1 cellular context compared by ENCODE assay signal in genomic region chr19:47778089-47778953, GRCh38.
TF ChIP-seq lines count a peak whose summit lies in the region.

Gene SELENOW, plus strand, starts transcription at chr19:47778703. Its CDS starts 83 bp downstream, at chr19:47778786.

TF ChIP-seq in GM12878, 131 proteins besides CTCF, POLR2A, EP300 and RAD21 (continued from another document):
- TF ChIP-seq POU2F2 (IDR thresholded peaks at IDR 0.05; ENCODE audit: borderline replicate concordance, low read depth, low read length) (peak; percentile 62; the same call in 2 of the 3 replicates), KLF5 (IDR thresholded peaks at IDR 0.05; ENCODE audit: partially characterized antibody) (peak; percentile 99), LARP7 (IDR thresholded peaks at IDR 0.05) (peak; percentile 67; the same call in 1 of the 2 replicates), JUND (IDR thresholded peaks at IDR 0.05; ENCODE audit: low read depth, low read length) (peak; percentile 99), HSF1 (IDR thresholded peaks at IDR 0.05; ENCODE audit: low read depth, low read length) (no peak), TBL1XR1 (IDR thresholded peaks at IDR 0.05; ENCODE audit: low read depth, low read length) (peak; percentile 38; the same call in 1 of the 2 replicates), CREB1 (IDR thresholded peaks at IDR 0.05; ENCODE audit: low read depth) (peak; percentile 36; the same call in 1 of the 2 replicates), FOS (IDR thresholded peaks at IDR 0.05; ENCODE audit: borderline replicate concordance, extremely low read depth, insufficient read length) (no peak), RELB (IDR thresholded peaks at IDR 0.05; ENCODE audit: low read depth) (peak; percentile 91), EGR1 (IDR thresholded peaks at IDR 0.05; ENCODE audit: borderline replicate concordance in 1 of 2, low read depth in 2 of 2, low read length in 2 of 2) (peak; percentile 9 to 84), HDGF (IDR thresholded peaks at IDR 0.05) (0 out of 2 replicates have a peak, but pooled peaks have one; percentile 26), BCL11A (IDR thresholded peaks at IDR 0.05; ENCODE audit: low read depth, low read length) (no peak), IKZF1 (conservative IDR thresholded peaks at IDR 0.05) (peak; percentile 80), ATF7 (IDR thresholded peaks at IDR 0.05; ENCODE audit: low read depth) (peak; percentile 100), GATAD2B (conservative IDR thresholded peaks at IDR 0.05; ENCODE audit: low read depth) (peak; percentile 84), BRCA1 (IDR thresholded peaks at IDR 0.05; ENCODE audit: low read depth, low read length) (peak; percentile 43; the same call in 1 of the 2 replicates), EZH2 (IDR thresholded peaks at IDR 0.05; ENCODE audit: borderline replicate concordance, control insufficient read depth, low read depth, low read length) (no peak), SUPT20H (IDR thresholded peaks at IDR 0.05; ENCODE audit: borderline replicate concordance, control insufficient read depth, low read depth, low read length) (no peak), RCOR1 (conservative IDR thresholded peaks at IDR 0.05; ENCODE audit: low read depth, low read length) (peak; percentile 57; the same call in 1 of the 2 replicates), MXI1 (IDR thresholded peaks at IDR 0.05; ENCODE audit: low read depth, low read length) (no peak), NR2C2 (IDR thresholded peaks at IDR 0.05; ENCODE audit: borderline replicate concordance, control insufficient read depth, insufficient read length, low read depth) (no peak), NKRF (conservative IDR thresholded peaks at IDR 0.05) (peak; percentile 78), SREBF1 (IDR thresholded peaks at IDR 0.05; ENCODE audit: low read length) (peak; percentile 95), EED (IDR thresholded peaks at IDR 0.05; ENCODE audit: low read depth) (0 out of 2 replicates have a peak, but pooled peaks have one; percentile 23), MAX (IDR thresholded peaks at IDR 0.05; ENCODE audit: low read depth, low read length) (peak; percentile 10), DPF2 (IDR thresholded peaks at IDR 0.05) (peak; percentile 72), PAX5 (IDR thresholded peaks at IDR 0.05; ENCODE audit: borderline replicate concordance, low read depth, low read length) (peak; percentile 98), RFX5 (IDR thresholded peaks at IDR 0.05; ENCODE audit: low read depth, low read length) (peak; percentile 29; the same call in 1 of the 2 replicates), SMAD5 (IDR thresholded peaks at IDR 0.05; ENCODE audit: low read depth) (peak; percentile 56; the same call in 1 of the 2 replicates), MTA2 (IDR thresholded peaks at IDR 0.05; ENCODE audit: low read depth) (peak; percentile 57), BCLAF1 (IDR thresholded peaks at IDR 0.05) (peak; percentile 97)
TF ChIP-seq in GM12878: peak in this region for 60.
